31 cellular contexts compared by ENCODE assay signal in genomic region chr5:2493356-2493755, GRCh38.
"Had no signal": no experiment of that assay in that cellular context is flagged by ENCODE, and none has a peak within 500 bp of the region (broad histone marks: within the 10 kb centered on the region; RNA-seq: fewer than 3 reads in every experiment).

No MANE protein-coding gene starts in this region.

- H3K4me3 ChIP-seq: adrenal gland, body of pancreas, cardiac muscle cell, colonic mucosa, dorsolateral prefrontal cortex, gastroesophageal sphincter had no signal

- DNase-seq: activated CD4-positive, alpha-beta memory T cell treated with anti-CD3 and anti-CD28 coated beads for 36 hours; activated CD4-positive, alpha-beta T cell treated with anti-CD3 and anti-CD28 coated beads for 36 hours; activated CD4-positive, alpha-beta T cell treated with anti-CD3 and anti-CD28 coated beads, Interleukin-2, amount 10 ng/mL, durations not matched to agents 24 days and 14 days; activated CD4-positive, CD25-positive, alpha-beta regulatory T cell; activated CD4-positive, CD25-positive, alpha-beta regulatory T cell treated with anti-CD3 and anti-CD28 coated beads, Interleukin-2, amount 50 U/mL, for 72 hours; activated CD8-positive, alpha-beta memory T cell treated with anti-CD3 and anti-CD28 coated beads, Interleukin-2, amount 10 ng/mL, durations not matched to agents 7 days and 5 days; activated CD8-positive, alpha-beta memory T cell treated with anti-CD3 and anti-CD28 coated beads, Interleukin-2, amount 50 U/mL, for 4 hours; activated CD8-positive, alpha-beta T cell treated with anti-CD3 and anti-CD28 coated beads, Interleukin-2, amount 10 ng/mL, durations not matched to agents 7 days and 5 days; activated effector memory CD4-positive, alpha-beta T cell treated with anti-CD3 and anti-CD28 coated beads, Interleukin-2, amount 50 U/mL, for 16 hours; activated naive CD4-positive, alpha-beta T cell treated with anti-CD3 and anti-CD28 coated beads for 36 hours; activated naive CD8-positive, alpha-beta T cell treated with anti-CD3 and anti-CD28 coated beads for 36 hours; activated naive CD8-positive, alpha-beta T cell treated with anti-CD3 and anti-CD28 coated beads, Interleukin-2, amount 50 U/mL, for 24 hours; activated T-cell treated with anti-CD3 and anti-CD28 coated beads, Interleukin-2, amount 50 U/mL, for 1 hour; activated T-cell treated with anti-CD3 and anti-CD28 coated beads, Interleukin-2, amount 50 U/mL, for 48 hours; adrenal gland; amygdala; body of pancreas; central memory CD4-positive, alpha-beta T cell; cerebellar nuclear complex; colonic mucosa; dorsolateral prefrontal cortex; effector memory CD4-positive, alpha-beta T cell; endodermal cell; foreskin melanocyte; T-helper 2 cell had no signal

- H3K4me1 Mint-ChIP-seq: activated CD4-positive, alpha-beta T cell treated with anti-CD3 and anti-CD28 coated beads for 36 hours; activated CD4-positive, alpha-beta T cell treated with anti-CD3 and anti-CD28 coated beads, Interleukin-2, amount 10 ng/mL, durations not matched to agents 24 days and 14 days; activated CD8-positive, alpha-beta memory T cell treated with anti-CD3 and anti-CD28 coated beads, Interleukin-2, amount 10 ng/mL, durations not matched to agents 7 days and 5 days; activated naive CD4-positive, alpha-beta T cell treated with anti-CD3 and anti-CD28 coated beads, Interleukin-2, amount 50 U/mL, for 24 hours; activated naive CD8-positive, alpha-beta T cell treated with anti-CD3 and anti-CD28 coated beads for 36 hours; activated naive CD8-positive, alpha-beta T cell treated with anti-CD3 and anti-CD28 coated beads, Interleukin-2, amount 50 U/mL, for 24 hours; endodermal cell had no signal

- H3K36me3 ChIP-seq: adrenal gland, cardiac muscle cell, colonic mucosa, gastroesophageal sphincter had no signal

- H3K27me3 ChIP-seq: adrenal gland, body of pancreas, cardiac muscle cell, colonic mucosa had no signal

- H3K9me3 ChIP-seq: adrenal gland, body of pancreas, colonic mucosa, gastroesophageal sphincter had no signal

- H3K27ac ChIP-seq: adrenal gland, body of pancreas, cardiac muscle cell, colonic mucosa, dorsolateral prefrontal cortex, gastroesophageal sphincter had no signal

- ATAC-seq: activated CD4-positive, alpha-beta T cell treated with anti-CD3 and anti-CD28 coated beads for 36 hours; activated CD8-positive, alpha-beta memory T cell treated with anti-CD3 and anti-CD28 coated beads, Interleukin-2, amount 10 ng/mL, durations not matched to agents 7 days and 5 days; activated CD8-positive, alpha-beta T cell treated with anti-CD3 and anti-CD28 coated beads, Interleukin-2, amount 10 ng/mL, durations not matched to agents 7 days and 5 days; activated naive CD8-positive, alpha-beta T cell treated with anti-CD3 and anti-CD28 coated beads, Interleukin-2, amount 50 U/mL, for 24 hours; body of pancreas; esophagus mucosa; gastroesophageal sphincter had no signal

- H3K4me1 ChIP-seq: adrenal gland, body of pancreas, colonic mucosa, gastroesophageal sphincter had no signal

- H3K4me3 Mint-ChIP-seq: activated CD4-positive, alpha-beta memory T cell treated with anti-CD3 and anti-CD28 coated beads for 36 hours; activated CD4-positive, alpha-beta T cell treated with anti-CD3 and anti-CD28 coated beads for 36 hours; activated CD4-positive, alpha-beta T cell treated with anti-CD3 and anti-CD28 coated beads, Interleukin-2, amount 10 ng/mL, durations not matched to agents 24 days and 14 days; activated CD8-positive, alpha-beta memory T cell treated with anti-CD3 and anti-CD28 coated beads, Interleukin-2, amount 10 ng/mL, durations not matched to agents 7 days and 5 days; activated CD8-positive, alpha-beta T cell treated with anti-CD3 and anti-CD28 coated beads, Interleukin-2, amount 10 ng/mL, durations not matched to agents 7 days and 5 days; activated naive CD4-positive, alpha-beta T cell treated with anti-CD3 and anti-CD28 coated beads for 36 hours; activated naive CD4-positive, alpha-beta T cell treated with anti-CD3 and anti-CD28 coated beads, Interleukin-2, amount 50 U/mL, for 24 hours; activated naive CD8-positive, alpha-beta T cell treated with anti-CD3 and anti-CD28 coated beads for 36 hours; activated naive CD8-positive, alpha-beta T cell treated with anti-CD3 and anti-CD28 coated beads, Interleukin-2, amount 50 U/mL, for 24 hours; activated T-helper 1 cell treated with anti-CD3 and anti-CD28 coated beads, Interleukin-12 subunit alpha, Interleukin-12 subunit beta, Interleukin-2, Interleukin-4 antibody, amounts not matched to agents 30 ng/mL and 10 ng/mL and 1 ng/mL, durations not matched to agents 14 hours and 24 hours and 36 hours; endodermal cell had no signal

- H3K9me3 Mint-ChIP-seq: activated CD4-positive, alpha-beta memory T cell treated with anti-CD3 and anti-CD28 coated beads for 36 hours; activated CD4-positive, alpha-beta T cell treated with anti-CD3 and anti-CD28 coated beads, Interleukin-2, amount 10 ng/mL, durations not matched to agents 24 days and 14 days; activated naive CD4-positive, alpha-beta T cell treated with anti-CD3 and anti-CD28 coated beads for 36 hours; activated naive CD4-positive, alpha-beta T cell treated with anti-CD3 and anti-CD28 coated beads, Interleukin-2, amount 50 U/mL, for 24 hours; activated naive CD8-positive, alpha-beta T cell treated with anti-CD3 and anti-CD28 coated beads for 36 hours; activated naive CD8-positive, alpha-beta T cell treated with anti-CD3 and anti-CD28 coated beads, Interleukin-2, amount 50 U/mL, for 24 hours; activated T-helper 1 cell treated with anti-CD3 and anti-CD28 coated beads, Interleukin-12 subunit alpha, Interleukin-12 subunit beta, Interleukin-2, Interleukin-4 antibody, amounts not matched to agents 30 ng/mL and 10 ng/mL and 1 ng/mL, durations not matched to agents 14 hours and 24 hours and 36 hours; activated T-helper 2 cell treated with anti-CD3 and anti-CD28 coated beads, Interferon-gamma antibody, Interleukin-2, Interleukin-4, amounts not matched to agents 10 μg/mL and 5 μg/mL and 100 μg/mL, durations not matched to agents 14 hours and 24 hours and 36 hours had no signal

- H3K36me3 Mint-ChIP-seq: activated CD4-positive, alpha-beta memory T cell treated with anti-CD3 and anti-CD28 coated beads for 36 hours; activated CD8-positive, alpha-beta memory T cell treated with anti-CD3 and anti-CD28 coated beads, Interleukin-2, amount 10 ng/mL, durations not matched to agents 7 days and 5 days; activated naive CD4-positive, alpha-beta T cell treated with anti-CD3 and anti-CD28 coated beads, Interleukin-2, amount 50 U/mL, for 24 hours; activated naive CD8-positive, alpha-beta T cell treated with anti-CD3 and anti-CD28 coated beads for 36 hours had no signal

- H3K27me3 Mint-ChIP-seq: activated CD4-positive, alpha-beta memory T cell treated with anti-CD3 and anti-CD28 coated beads for 36 hours; activated CD4-positive, alpha-beta T cell treated with anti-CD3 and anti-CD28 coated beads for 36 hours; activated CD4-positive, alpha-beta T cell treated with anti-CD3 and anti-CD28 coated beads, Interleukin-2, amount 10 ng/mL, durations not matched to agents 24 days and 14 days; activated CD8-positive, alpha-beta memory T cell treated with anti-CD3 and anti-CD28 coated beads, Interleukin-2, amount 10 ng/mL, durations not matched to agents 7 days and 5 days; activated naive CD4-positive, alpha-beta T cell treated with anti-CD3 and anti-CD28 coated beads, Interleukin-2, amount 50 U/mL, for 24 hours; activated naive CD8-positive, alpha-beta T cell treated with anti-CD3 and anti-CD28 coated beads for 36 hours; activated naive CD8-positive, alpha-beta T cell treated with anti-CD3 and anti-CD28 coated beads, Interleukin-2, amount 50 U/mL, for 24 hours had no signal

- H3K27ac Mint-ChIP-seq: activated CD4-positive, alpha-beta memory T cell treated with anti-CD3 and anti-CD28 coated beads for 36 hours; activated CD4-positive, alpha-beta T cell treated with anti-CD3 and anti-CD28 coated beads for 36 hours; activated CD4-positive, alpha-beta T cell treated with anti-CD3 and anti-CD28 coated beads, Interleukin-2, amount 10 ng/mL, durations not matched to agents 24 days and 14 days; activated CD8-positive, alpha-beta memory T cell treated with anti-CD3 and anti-CD28 coated beads, Interleukin-2, amount 10 ng/mL, durations not matched to agents 7 days and 5 days; activated CD8-positive, alpha-beta T cell treated with anti-CD3 and anti-CD28 coated beads, Interleukin-2, amount 10 ng/mL, durations not matched to agents 7 days and 5 days; activated naive CD4-positive, alpha-beta T cell treated with anti-CD3 and anti-CD28 coated beads for 36 hours; activated naive CD4-positive, alpha-beta T cell treated with anti-CD3 and anti-CD28 coated beads, Interleukin-2, amount 50 U/mL, for 24 hours; activated naive CD8-positive, alpha-beta T cell treated with anti-CD3 and anti-CD28 coated beads for 36 hours; activated naive CD8-positive, alpha-beta T cell treated with anti-CD3 and anti-CD28 coated beads, Interleukin-2, amount 50 U/mL, for 24 hours; activated T-helper 1 cell treated with anti-CD3 and anti-CD28 coated beads, Interleukin-12 subunit alpha, Interleukin-12 subunit beta, Interleukin-2, Interleukin-4 antibody, amounts not matched to agents 30 ng/mL and 10 ng/mL and 1 ng/mL, durations not matched to agents 14 hours and 24 hours and 36 hours; activated T-helper 2 cell treated with anti-CD3 and anti-CD28 coated beads, Interferon-gamma antibody, Interleukin-2, Interleukin-4, amounts not matched to agents 10 μg/mL and 5 μg/mL and 100 μg/mL, durations not matched to agents 14 hours and 24 hours and 36 hours; endodermal cell had no signal
